8 cellular contexts compared by ENCODE assay signal in genomic region chrX:47556045-47556623, GRCh38. TPM values are rescaled to one million over a fixed set of nuclear protein-coding genes. Genes with fewer than 3 reads are reported as not detected.
DNase-seq lines count a peak whose midpoint lies in the region; ATAC-seq and TF ChIP-seq lines count a peak whose summit lies in the region.

No MANE protein-coding gene starts in this region.

- POLR2A ChIA-PET in CD8-positive, alpha-beta T cell (lab: Charles Lee), result interaction anchor here (0.6 to 1.3 kb wide), 4 partner anchors 9 to 94 kb away, joined by 3 to 4 read pairs (median 3); partner anchors contain the start of genes ELK1 and TIMP1

- CTCF ChIA-PET in CD8-positive, alpha-beta T cell (lab: Charles Lee), result no interaction called here

- H3K4me1 ChIP-seq in CD8-positive, alpha-beta T cell (ENCODE audit: insufficient read depth, low read length), result peaks cover 8% of the 10 kb centered on the region

- peak overlapping the region; percentile 37 for H3K27ac ChIP-seq in CD8-positive, alpha-beta T cell (ENCODE audit: low read depth, low read length)
- peak overlapping the region; percentile 57 for H3K27ac ChIP-seq in HL-60 (replicated peaks)

- peak overlapping the region; percentile 97 for H3K27ac Mint-ChIP-seq in CD8-positive, alpha-beta T cell
- H3K27ac Mint-ChIP-seq in activated T-helper 2 cell treated with anti-CD3 and anti-CD28 coated beads, Interferon-gamma antibody, Interleukin-2, Interleukin-4, amounts not matched to agents 10 μg/mL and 5 μg/mL and 100 μg/mL, durations not matched to agents 14 hours and 24 hours and 36 hours, result peak overlapping the region; percentile 91
- peak overlapping the region; percentile 90 to 92 for H3K27ac Mint-ChIP-seq in natural killer cell treated with Interleukin-12 subunit alpha and Interleukin-12 subunit beta and Interleukin-15 and Interleukin-18, amount 100 ng/mL, for 72 hours

- H3K9me3 Mint-ChIP-seq in CD8-positive, alpha-beta T cell, result no peaks in the 10 kb centered on the region
- H3K9me3 Mint-ChIP-seq in activated T-helper 2 cell treated with anti-CD3 and anti-CD28 coated beads, Interferon-gamma antibody, Interleukin-2, Interleukin-4, amounts not matched to agents 10 μg/mL and 5 μg/mL and 100 μg/mL, durations not matched to agents 14 hours and 24 hours and 36 hours, result no peaks in the 10 kb centered on the region
- no peaks in the 10 kb centered on the region for H3K9me3 Mint-ChIP-seq in natural killer cell treated with Interleukin-12 subunit alpha and Interleukin-12 subunit beta and Interleukin-15 and Interleukin-18, amount 100 ng/mL, for 72 hours

- H3K4me1 Mint-ChIP-seq in CD8-positive, alpha-beta T cell (ENCODE audit: low read depth), result peaks cover 22% of the 10 kb centered on the region
- H3K4me1 Mint-ChIP-seq in activated T-helper 2 cell treated with anti-CD3 and anti-CD28 coated beads, Interferon-gamma antibody, Interleukin-2, Interleukin-4, amounts not matched to agents 10 μg/mL and 5 μg/mL and 100 μg/mL, durations not matched to agents 14 hours and 24 hours and 36 hours (ENCODE audit: low read depth), result peaks cover 18% of the 10 kb centered on the region
- H3K4me1 Mint-ChIP-seq in natural killer cell treated with Interleukin-12 subunit alpha and Interleukin-12 subunit beta and Interleukin-15 and Interleukin-18, amount 100 ng/mL, for 72 hours (ENCODE audit: low read depth in 2 of 2), result peaks cover 8 to 11% of the 10 kb centered on the region in 2 donors

- no peaks in the 10 kb centered on the region for H3K9me3 ChIP-seq in CD8-positive, alpha-beta T cell (ENCODE audit: low read length)

- H3K27me3 ChIP-seq in CD8-positive, alpha-beta T cell (ENCODE audit: insufficient read depth, low read length), result no peaks in the 10 kb centered on the region
- no peaks in the 10 kb centered on the region for H3K27me3 ChIP-seq in HL-60 (ENCODE audit: insufficient read depth, poor library complexity, severe bottlenecking)

- intact Hi-C loops in CD8-positive, alpha-beta T cell (cut with DNase I, micrococcal nuclease), result no loop called here
- intact Hi-C loops in activated T-helper 2 cell treated with anti-CD3 and anti-CD28 coated beads, Interferon-gamma antibody, Interleukin-2, Interleukin-4, amounts not matched to agents 10 μg/mL and 5 μg/mL and 100 μg/mL, durations not matched to agents 14 hours and 24 hours and 36 hours (cut with micrococcal nuclease), result no loop called here

- peak overlapping the region; percentile 59 for H3K4me3 ChIP-seq in CD8-positive, alpha-beta T cell (ENCODE audit: low read depth, low read length)
- H3K4me3 ChIP-seq in HL-60 (replicated peaks; ENCODE audit: insufficient read depth, low read length), result peak overlapping the region; percentile 30
- H3K4me3 ChIP-seq in fibroblast of pulmonary artery (replicated peaks; ENCODE audit: low read depth, low read length), result peak overlapping the region; percentile 53

- H3K27me3 Mint-ChIP-seq in CD8-positive, alpha-beta T cell (ENCODE audit: low read depth), result no peaks in the 10 kb centered on the region
- no peaks in the 10 kb centered on the region for H3K27me3 Mint-ChIP-seq in activated T-helper 2 cell treated with anti-CD3 and anti-CD28 coated beads, Interferon-gamma antibody, Interleukin-2, Interleukin-4, amounts not matched to agents 10 μg/mL and 5 μg/mL and 100 μg/mL, durations not matched to agents 14 hours and 24 hours and 36 hours (ENCODE audit: low read depth)
- H3K27me3 Mint-ChIP-seq in natural killer cell treated with Interleukin-12 subunit alpha and Interleukin-12 subunit beta and Interleukin-15 and Interleukin-18, amount 100 ng/mL, for 72 hours, result peaks cover 0 to 3% of the 10 kb centered on the region in 2 donors

- no peak for TF ChIP-seq CTCF in CD8-positive, alpha-beta T cell (IDR thresholded peaks at IDR 0.05)
- TF ChIP-seq CTCF in HL-60 (IDR thresholded peaks at IDR 0.05; ENCODE audit: insufficient read depth, low read length), result no peak
- no peak for TF ChIP-seq CTCF in fibroblast of pulmonary artery (IDR thresholded peaks at IDR 0.05; ENCODE audit: low read length, missing control alignments)

- peak; percentile 83 for ATAC-seq in CD8-positive, alpha-beta T cell
- ATAC-seq in GM19463 (IDR thresholded peaks at IDR 0.05; ENCODE audit: unreplicated experiment), result peak; percentile 90
- ATAC-seq in natural killer cell treated with Interleukin-12 subunit alpha and Interleukin-12 subunit beta and Interleukin-15 and Interleukin-18, amount 100 ng/mL, for 72 hours, result peak; percentile 93

- peak; percentile 59 to 90 (median 77) for DNase-seq in CD8-positive, alpha-beta T cell
- DNase-seq in HL-60 (ENCODE audit: low read depth in 1 of 2, low spot score in 1 of 2) (peak in 1 of 2 experiments; percentile 91), OCI-M2 (lab: John Stamatoyannopoulos, UW; ENCODE audit: unreplicated experiment) (peak; percentile 83), fibroblast of pulmonary artery (ENCODE audit: low read depth) (peak; percentile 94)
- DNase-seq in activated T-helper 2 cell treated with anti-CD3 and anti-CD28 coated beads, Interferon-gamma antibody, Interleukin-2, Interleukin-4, amounts not matched to agents 10 μg/mL and 5 μg/mL and 100 μg/mL, durations not matched to agents 14 hours and 24 hours and 36 hours (ENCODE audit: low spot score), result peak; percentile 80
- peak; percentile 89 for DNase-seq in natural killer cell treated with Interleukin-12 subunit alpha and Interleukin-12 subunit beta and Interleukin-15 and Interleukin-18, amount 100 ng/mL, for 72 hours (ENCODE audit: low spot score)
- peak; percentile 82 for DNase-seq in stimulated activated naive CD4-positive, alpha-beta T cell treated with Interleukin-2 at 50 U/mL for 16 hours (lab: John Stamatoyannopoulos, UW)

- H3K36me3 ChIP-seq in CD8-positive, alpha-beta T cell (ENCODE audit: insufficient read depth, low read length), result no peaks in the 10 kb centered on the region

- peak overlapping the region; percentile 91 for H3K4me3 Mint-ChIP-seq in CD8-positive, alpha-beta T cell
- H3K4me3 Mint-ChIP-seq in activated T-helper 2 cell treated with anti-CD3 and anti-CD28 coated beads, Interferon-gamma antibody, Interleukin-2, Interleukin-4, amounts not matched to agents 10 μg/mL and 5 μg/mL and 100 μg/mL, durations not matched to agents 14 hours and 24 hours and 36 hours (ENCODE audit: low read depth), result peak overlapping the region; percentile 88
- peak overlapping the region; percentile 87 for H3K4me3 Mint-ChIP-seq in natural killer cell treated with Interleukin-12 subunit alpha and Interleukin-12 subunit beta and Interleukin-15 and Interleukin-18, amount 100 ng/mL, for 72 hours

- peaks cover 2% of the 10 kb centered on the region for H3K36me3 Mint-ChIP-seq in CD8-positive, alpha-beta T cell
- H3K36me3 Mint-ChIP-seq in activated T-helper 2 cell treated with anti-CD3 and anti-CD28 coated beads, Interferon-gamma antibody, Interleukin-2, Interleukin-4, amounts not matched to agents 10 μg/mL and 5 μg/mL and 100 μg/mL, durations not matched to agents 14 hours and 24 hours and 36 hours (ENCODE audit: low read depth), result peaks cover 2% of the 10 kb centered on the region
- H3K36me3 Mint-ChIP-seq in natural killer cell treated with Interleukin-12 subunit alpha and Interleukin-12 subunit beta and Interleukin-15 and Interleukin-18, amount 100 ng/mL, for 72 hours, result no peaks in the 10 kb centered on the region

RNA-seq across cellular contexts. Expression of gene ARAF, which starts 4.9 kb away (rescaled TPM):
- 100 to 1,000 TPM; 125 to 134 TPM for total RNA-seq in CD8-positive, alpha-beta T cell
- total RNA-seq in activated T-helper 2 cell treated with anti-CD3 and anti-CD28 coated beads, Interferon-gamma antibody, Interleukin-2, Interleukin-4, amounts not matched to agents 10 μg/mL and 5 μg/mL and 100 μg/mL, durations not matched to agents 14 hours and 24 hours and 36 hours, result 85.3 and 86.1 TPM in 2 replicates
- total RNA-seq in natural killer cell treated with Interleukin-12 subunit alpha and Interleukin-12 subunit beta and Interleukin-15 and Interleukin-18, amount 100 ng/mL, for 72 hours, result 10 to 100 TPM; 84.7 to 87.1 TPM

RNA-seq across cellular contexts. Expression of gene TIMP1, which starts 26.1 kb away (rescaled TPM):
- 10 to 100 TPM; 16.1 to 17.4 TPM for total RNA-seq in CD8-positive, alpha-beta T cell
- total RNA-seq in activated T-helper 2 cell treated with anti-CD3 and anti-CD28 coated beads, Interferon-gamma antibody, Interleukin-2, Interleukin-4, amounts not matched to agents 10 μg/mL and 5 μg/mL and 100 μg/mL, durations not matched to agents 14 hours and 24 hours and 36 hours, result 76.5 and 77.1 TPM in 2 replicates
- total RNA-seq in natural killer cell treated with Interleukin-12 subunit alpha and Interleukin-12 subunit beta and Interleukin-15 and Interleukin-18, amount 100 ng/mL, for 72 hours, result 10 to 100 TPM in 1 of 2 donors, 1 to 10 TPM in 1; 9.1 to 12.5 TPM
